ENCODE assay signal across 10 cellular contexts in the genomic region with DNA sequence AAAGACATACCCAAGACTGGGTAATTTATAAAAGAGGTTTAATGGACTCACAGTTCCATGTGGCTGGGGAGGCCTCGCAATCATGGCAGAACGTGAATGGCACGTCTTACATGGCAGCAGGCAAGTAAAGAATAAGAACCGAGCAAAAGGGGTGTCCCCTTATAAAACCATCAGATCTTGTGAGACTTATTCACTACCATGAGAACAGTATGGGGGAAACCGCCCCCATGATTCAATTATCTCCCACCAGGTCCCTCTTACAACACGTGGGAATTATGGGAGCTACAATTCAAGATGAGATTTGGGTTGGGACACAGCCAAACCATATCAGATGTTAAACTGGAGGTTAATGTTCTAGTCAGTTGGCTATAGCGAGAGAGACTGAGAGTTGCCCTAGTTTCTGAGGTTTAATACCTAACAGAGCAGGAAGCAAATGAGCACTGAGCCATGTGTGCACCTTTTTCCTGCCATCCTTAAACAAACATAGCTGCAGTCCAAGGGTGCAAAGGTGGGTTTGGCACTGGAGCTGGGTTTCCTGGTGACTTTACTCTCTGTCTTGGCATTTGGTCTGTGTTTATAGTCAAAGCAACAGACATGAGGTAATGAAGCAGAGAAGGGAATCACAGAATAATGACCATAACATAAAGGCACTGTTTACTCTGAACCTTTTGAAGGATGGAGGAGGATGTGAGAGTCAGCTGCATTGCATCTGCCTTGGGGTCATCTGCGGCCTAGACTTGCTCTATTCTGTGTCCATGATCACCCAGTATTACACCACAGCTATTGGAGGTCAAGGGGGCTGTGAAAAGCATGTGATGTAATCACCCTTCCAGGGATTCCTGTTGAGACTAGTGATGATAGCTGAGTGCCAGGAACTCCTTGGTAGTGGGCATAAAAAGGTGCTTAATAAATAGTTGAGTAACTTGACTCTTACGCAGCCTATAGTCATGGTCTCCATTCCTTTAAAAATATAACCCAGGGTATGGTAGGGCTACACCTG.
A peak's percentile ranks its signal among the peaks of the same experiment; 100 is the strongest.
DNase-seq lines count a peak whose midpoint lies in the region; ATAC-seq and TF ChIP-seq lines count a peak whose summit lies in the region.
"Had no signal": no experiment of that assay in that cellular context is flagged by ENCODE, and none has a peak within 500 bp of the region (broad histone marks: within the 10 kb centered on the region; RNA-seq: fewer than 3 reads in every experiment).

No MANE protein-coding gene starts in this region.

- H3K36me3 ChIP-seq in breast epithelium (no peaks in the 10 kb centered on the region), mucosa of descending colon (ENCODE audit: low read depth) (no peaks in the 10 kb centered on the region)

- H3K4me1 ChIP-seq in breast epithelium = peaks cover 0 to 9% of the 10 kb centered on the region in 2 donors
- peaks cover 32% of the 10 kb centered on the region for H3K4me1 ChIP-seq in mucosa of descending colon (ENCODE audit: low read depth)

- no peaks in the 10 kb centered on the region for H3K36me3 Mint-ChIP-seq in progenitor cell of endocrine pancreas (ENCODE audit: insufficient read depth)
- no peaks in the 10 kb centered on the region for H3K36me3 Mint-ChIP-seq in activated CD8-positive, alpha-beta T cell treated with anti-CD3 and anti-CD28 coated beads, Interleukin-2, amount 10 ng/mL, durations not matched to agents 7 days and 5 days (ENCODE audit: low read depth)

- H3K9me3 Mint-ChIP-seq in progenitor cell of endocrine pancreas (ENCODE audit: low read depth) = no peaks in the 10 kb centered on the region
- no peaks in the 10 kb centered on the region for H3K9me3 Mint-ChIP-seq in activated CD8-positive, alpha-beta T cell treated with anti-CD3 and anti-CD28 coated beads, Interleukin-2, amount 10 ng/mL, durations not matched to agents 7 days and 5 days (ENCODE audit: insufficient read depth)

- no peak overlapping the region for H3K4me3 Mint-ChIP-seq in progenitor cell of endocrine pancreas (ENCODE audit: low read depth)
- no peak overlapping the region for H3K4me3 Mint-ChIP-seq in activated CD8-positive, alpha-beta T cell treated with anti-CD3 and anti-CD28 coated beads, Interleukin-2, amount 10 ng/mL, durations not matched to agents 7 days and 5 days

- H3K9me3 ChIP-seq in breast epithelium = no peaks in the 10 kb centered on the region
- no peaks in the 10 kb centered on the region for H3K9me3 ChIP-seq in mucosa of descending colon

- H3K27me3 Mint-ChIP-seq in progenitor cell of endocrine pancreas = no peaks in the 10 kb centered on the region
- no peaks in the 10 kb centered on the region for H3K27me3 Mint-ChIP-seq in activated CD8-positive, alpha-beta T cell treated with anti-CD3 and anti-CD28 coated beads, Interleukin-2, amount 10 ng/mL, durations not matched to agents 7 days and 5 days (ENCODE audit: low read depth)

- CTCF ChIA-PET in activated CD8-positive, alpha-beta T cell treated with anti-CD3 and anti-CD28 coated beads, Interleukin-2, amount 10 ng/mL, durations not matched to agents 7 days and 5 days (lab: Charles Lee) = no interaction called here

- ATAC-seq in HG03342 (IDR thresholded peaks at IDR 0.05; ENCODE audit: unreplicated experiment) (peak; percentile 78), mucosa of descending colon (peak; percentile 91), Right ventricle myocardium superior (ENCODE audit: poor library complexity) (no peak), HG02840 (IDR thresholded peaks at IDR 0.05; ENCODE audit: low FRiP score, unreplicated experiment) (no peak)
- ATAC-seq in activated CD8-positive, alpha-beta T cell treated with anti-CD3 and anti-CD28 coated beads, Interleukin-2, amount 10 ng/mL, durations not matched to agents 7 days and 5 days = no peak

- H3K27ac ChIP-seq in breast epithelium = peak overlapping the region; percentile 83 to 92

- TF ChIP-seq POLR2A in breast epithelium (IDR thresholded peaks at IDR 0.05) = no peak

- TF ChIP-seq CTCF in breast epithelium (IDR thresholded peaks at IDR 0.05) = no peak
- no peak for TF ChIP-seq CTCF in mucosa of descending colon (IDR thresholded peaks at IDR 0.05)
- TF ChIP-seq CTCF in progenitor cell of endocrine pancreas (IDR thresholded peaks at IDR 0.05; ENCODE audit: unreplicated experiment) = no peak

- H3K4me3 ChIP-seq in breast epithelium = no peak overlapping the region
- H3K4me3 ChIP-seq in mucosa of descending colon = no peak overlapping the region

- no peak overlapping the region for H3K27ac Mint-ChIP-seq in progenitor cell of endocrine pancreas
- H3K27ac Mint-ChIP-seq in activated CD8-positive, alpha-beta T cell treated with anti-CD3 and anti-CD28 coated beads, Interleukin-2, amount 10 ng/mL, durations not matched to agents 7 days and 5 days = no peak overlapping the region

- POLR2A ChIA-PET in activated CD8-positive, alpha-beta T cell treated with anti-CD3 and anti-CD28 coated beads, Interleukin-2, amount 10 ng/mL, durations not matched to agents 7 days and 5 days (lab: Charles Lee) = no interaction called here

- DNase-seq in EL (peak; percentile 88), breast epithelium (ENCODE audit: low spot score in 2 of 2) (peak in 1 of 2 donors; percentile 70), mucosa of descending colon (peak; percentile 61 to 85 (median 68)), progenitor cell of endocrine pancreas (ENCODE audit: low spot score, unreplicated experiment) (no peak), Right ventricle myocardium superior (no peak)
- no peak for DNase-seq in activated CD8-positive, alpha-beta T cell treated with anti-CD3 and anti-CD28 coated beads, Interleukin-2, amount 10 ng/mL, durations not matched to agents 7 days and 5 days
- DNase-seq: caudate nucleus, DND-41 had no signal

- intact Hi-C loops in breast epithelium (cut with DNase I; ENCODE audit: low total_unique reads) (no loop called here), mucosa of descending colon (cut with DNase I, micrococcal nuclease) (no loop called here), Right ventricle myocardium superior (cut with DNase I) (no loop called here)

- H3K4me1 Mint-ChIP-seq in progenitor cell of endocrine pancreas (ENCODE audit: low read depth) = peaks cover 12% of the 10 kb centered on the region
- no peaks in the 10 kb centered on the region for H3K4me1 Mint-ChIP-seq in activated CD8-positive, alpha-beta T cell treated with anti-CD3 and anti-CD28 coated beads, Interleukin-2, amount 10 ng/mL, durations not matched to agents 7 days and 5 days (ENCODE audit: low read depth)

- no peaks in the 10 kb centered on the region for H3K27me3 ChIP-seq in breast epithelium

Comparison
In these comparisons a context has a peak if more than half of its experiments do, and no peak if none do; other contexts are left out.
1. DNase-seq: peak in EL (single experiment) and mucosa of descending colon (3 of 3); none in progenitor cell of endocrine pancreas (single experiment), activated CD8-positive, alpha-beta T cell treated with anti-CD3 and anti-CD28 coated beads, Interleukin-2, amount 10 ng/mL, durations not matched to agents 7 days and 5 days (single experiment) and Right ventricle myocardium superior (single experiment).
2. ATAC-seq: peak in HG03342 (single experiment) and mucosa of descending colon (single experiment); none in activated CD8-positive, alpha-beta T cell treated with anti-CD3 and anti-CD28 coated beads, Interleukin-2, amount 10 ng/mL, durations not matched to agents 7 days and 5 days (single experiment), Right ventricle myocardium superior (single experiment) and HG02840 (single experiment).